In genomic region chr6:30100154-30100553, GRCh38 we compare ENCODE assay signal across 13 cellular contexts. TPM values are rescaled to one million over a fixed set of nuclear protein-coding genes. Genes with fewer than 3 reads are reported as not detected.
DNase-seq lines count a peak whose midpoint lies in the region; ATAC-seq and TF ChIP-seq lines count a peak whose summit lies in the region.
"Had no signal": no experiment of that assay in that cellular context is flagged by ENCODE, and none has a peak within 500 bp of the region (broad histone marks: within the 10 kb centered on the region; RNA-seq: fewer than 3 reads in every experiment).

No MANE protein-coding gene starts in this region.

- no peaks in the 10 kb centered on the region for H3K27me3 ChIP-seq in Peyer's patch
- peaks cover 0 to 59% (median 15%) of the 10 kb centered on the region in 3 donors for H3K27me3 ChIP-seq in psoas muscle (ENCODE audit: insufficient read depth in 3 of 3, low read length in 2 of 3)
- H3K27me3 ChIP-seq: adrenal gland, testis had no signal

- no peaks in the 10 kb centered on the region for H3K36me3 Mint-ChIP-seq in T-helper 1 cell treated with Interleukin-12 subunit alpha and Interleukin-12 subunit beta and Interleukin-4 antibody, amounts not matched to agents 30 μg/mL and 1 μg/mL, for 36 hours (ENCODE audit: low read depth)
- no peaks in the 10 kb centered on the region for H3K36me3 Mint-ChIP-seq in endothelial cell (ENCODE audit: low read depth, unreplicated experiment)
- H3K36me3 Mint-ChIP-seq in activated CD4-positive, alpha-beta memory T cell treated with anti-CD3 and anti-CD28 coated beads for 36 hours = no peaks in the 10 kb centered on the region

- TF ChIP-seq CTCF in Peyer's patch (IDR thresholded peaks at IDR 0.05) = no peak
- TF ChIP-seq CTCF in endothelial cell (IDR thresholded peaks at IDR 0.05; ENCODE audit: unreplicated experiment) = no peak
- no peak for TF ChIP-seq CTCF in psoas muscle (IDR thresholded peaks at IDR 0.05)

- H3K4me3 ChIP-seq in Peyer's patch (peak overlapping the region in 2 of 4 donors; percentile 29 to 48), psoas muscle (peak overlapping the region; percentile 58)

- H3K36me3 ChIP-seq in Peyer's patch (no peaks in the 10 kb centered on the region), psoas muscle (ENCODE audit: insufficient read depth in 1 of 2, low read depth in 1 of 2) (no peaks in the 10 kb centered on the region)
- H3K36me3 ChIP-seq: adrenal gland, neutrophil had no signal

- no peak for ATAC-seq in psoas muscle

- CTCF ChIA-PET in activated CD4-positive, alpha-beta memory T cell treated with anti-CD3 and anti-CD28 coated beads for 36 hours (lab: Charles Lee) = interaction anchor here (1.0 to 1.6 kb wide), 2 partner anchors 31 to 32 kb away, joined by 3 to 4 read pairs; no protein-coding TSS in a partner anchor

- intact Hi-C loops in psoas muscle (cut with DNase I) = loop anchor here in 1 of 2 donors (2.0 to 5.0 kb wide), 2 partner anchors 31 to 72 kb away; no protein-coding TSS in a partner anchor
- intact Hi-C loops in activated CD4-positive, alpha-beta memory T cell treated with anti-CD3 and anti-CD28 coated beads for 36 hours (cut with micrococcal nuclease) = no loop called here

- H3K4me1 ChIP-seq in Peyer's patch = peaks cover 0 to 43% (median 14%) of the 10 kb centered on the region in 4 donors
- peaks cover 24% of the 10 kb centered on the region for H3K4me1 ChIP-seq in psoas muscle

- DNase-seq in T-helper 1 cell (no peak), Peyer's patch (no peak), endothelial cell (ENCODE audit: low spot score) (no peak), psoas muscle (no peak), middle frontal gyrus (ENCODE audit: extremely low spot score, low spot score) (no peak), NCI-H2029 (lab: John Stamatoyannopoulos, UW) (no peak)
- DNase-seq in activated CD4-positive, alpha-beta memory T cell treated with anti-CD3 and anti-CD28 coated beads for 36 hours = no peak
- DNase-seq: 8988T; effector memory CD4-positive, alpha-beta T cell had no signal

- POLR2A ChIA-PET in activated CD4-positive, alpha-beta memory T cell treated with anti-CD3 and anti-CD28 coated beads for 36 hours (lab: Charles Lee) = no interaction called here

- no peaks in the 10 kb centered on the region for H3K9me3 Mint-ChIP-seq in T-helper 1 cell treated with Interleukin-12 subunit alpha and Interleukin-12 subunit beta and Interleukin-4 antibody, amounts not matched to agents 30 μg/mL and 1 μg/mL, for 36 hours
- no peaks in the 10 kb centered on the region for H3K9me3 Mint-ChIP-seq in endothelial cell (ENCODE audit: unreplicated experiment)
- H3K9me3 Mint-ChIP-seq in activated CD4-positive, alpha-beta memory T cell treated with anti-CD3 and anti-CD28 coated beads for 36 hours = no peaks in the 10 kb centered on the region

- H3K27ac Mint-ChIP-seq in T-helper 1 cell treated with Interleukin-12 subunit alpha and Interleukin-12 subunit beta and Interleukin-4 antibody, amounts not matched to agents 30 μg/mL and 1 μg/mL, for 36 hours = no peak overlapping the region
- H3K27ac Mint-ChIP-seq in endothelial cell (ENCODE audit: unreplicated experiment) = peak overlapping the region; percentile 62
- H3K27ac Mint-ChIP-seq in activated CD4-positive, alpha-beta memory T cell treated with anti-CD3 and anti-CD28 coated beads for 36 hours = no peak overlapping the region

- H3K9me3 ChIP-seq in Peyer's patch = no peaks in the 10 kb centered on the region
- no peaks in the 10 kb centered on the region for H3K9me3 ChIP-seq in psoas muscle
- H3K9me3 ChIP-seq: adrenal gland, neutrophil, testis had no signal

- peak overlapping the region; percentile 44 for H3K4me3 Mint-ChIP-seq in T-helper 1 cell treated with Interleukin-12 subunit alpha and Interleukin-12 subunit beta and Interleukin-4 antibody, amounts not matched to agents 30 μg/mL and 1 μg/mL, for 36 hours
- peak overlapping the region; percentile 48 for H3K4me3 Mint-ChIP-seq in endothelial cell (ENCODE audit: unreplicated experiment)
- no peak overlapping the region for H3K4me3 Mint-ChIP-seq in activated CD4-positive, alpha-beta memory T cell treated with anti-CD3 and anti-CD28 coated beads for 36 hours

- H3K4me1 Mint-ChIP-seq in T-helper 1 cell treated with Interleukin-12 subunit alpha and Interleukin-12 subunit beta and Interleukin-4 antibody, amounts not matched to agents 30 μg/mL and 1 μg/mL, for 36 hours (ENCODE audit: low read depth) = peaks cover 40% of the 10 kb centered on the region
- H3K4me1 Mint-ChIP-seq in endothelial cell (ENCODE audit: unreplicated experiment) = peaks cover 58% of the 10 kb centered on the region
- peaks cover 49% of the 10 kb centered on the region for H3K4me1 Mint-ChIP-seq in activated CD4-positive, alpha-beta memory T cell treated with anti-CD3 and anti-CD28 coated beads for 36 hours (ENCODE audit: low read depth)

- peak overlapping the region in 3 of 4 donors; percentile 24 to 89 (median 33) for H3K27ac ChIP-seq in Peyer's patch
- no peak overlapping the region for H3K27ac ChIP-seq in psoas muscle
- H3K27ac ChIP-seq: neutrophil, testis had no signal

- H3K27me3 Mint-ChIP-seq in T-helper 1 cell treated with Interleukin-12 subunit alpha and Interleukin-12 subunit beta and Interleukin-4 antibody, amounts not matched to agents 30 μg/mL and 1 μg/mL, for 36 hours (ENCODE audit: low read depth) = peaks cover 70% of the 10 kb centered on the region
- peaks cover 8% of the 10 kb centered on the region for H3K27me3 Mint-ChIP-seq in endothelial cell (ENCODE audit: unreplicated experiment)
- H3K27me3 Mint-ChIP-seq in activated CD4-positive, alpha-beta memory T cell treated with anti-CD3 and anti-CD28 coated beads for 36 hours = peaks cover 38% of the 10 kb centered on the region

- WGBS in psoas muscle, 3 donors = 28 to 33% (median 32%) methylated on average over 8 of the region's 8 CpGs

- no peak for TF ChIP-seq POLR2A in Peyer's patch (IDR thresholded peaks at IDR 0.05)

RNA-seq across cellular contexts. Expression of gene TRIM31, which starts 12.7 kb away (rescaled TPM):
- 10 to 100 TPM in 3 of 4 donors, 1 to 10 TPM in 1; 9.9 to 56.9 (median 42.0) TPM for total RNA-seq in Peyer's patch
- total RNA-seq in endothelial cell (ENCODE audit: unreplicated experiment) = not detected
- not detected for total RNA-seq in psoas muscle
- polyA plus RNA-seq in psoas muscle = under 1 TPM in 2 of 3 donors, not detected in 1; 0.01 to 0.15 TPM
- total RNA-seq in activated CD4-positive, alpha-beta memory T cell treated with anti-CD3 and anti-CD28 coated beads for 36 hours = not detected

RNA-seq across cellular contexts. Expression of gene RNF39, which starts 24.6 kb away (rescaled TPM):
- total RNA-seq in Peyer's patch = under 1 TPM in 1 of 4 donors, not detected in 3; 0.80 TPM
- total RNA-seq in endothelial cell (ENCODE audit: unreplicated experiment) = not detected
- not detected for total RNA-seq in psoas muscle
- under 1 TPM in 1 of 3 donors, not detected in 2; 0.03 TPM for polyA plus RNA-seq in psoas muscle
- not detected for total RNA-seq in activated CD4-positive, alpha-beta memory T cell treated with anti-CD3 and anti-CD28 coated beads for 36 hours

RNA-seq across cellular contexts. Expression of gene PPP1R11, which starts 33.2 kb away (rescaled TPM):
- total RNA-seq in Peyer's patch = 10 to 100 TPM; 44.6 to 75.7 (median 58.6) TPM
- 39.3 TPM for total RNA-seq in endothelial cell (ENCODE audit: unreplicated experiment)
- total RNA-seq in psoas muscle = 10 to 100 TPM; 31.9 to 48.5 (median 37.8) TPM
- 10 to 100 TPM; 59.4 to 81.2 (median 79.8) TPM for polyA plus RNA-seq in psoas muscle
- 10 to 100 TPM; 51.3 to 55.0 TPM for total RNA-seq in activated CD4-positive, alpha-beta memory T cell treated with anti-CD3 and anti-CD28 coated beads for 36 hours

RNA-seq across cellular contexts. Expression of gene TRIM40, which starts 35.8 kb away (rescaled TPM):
- total RNA-seq in Peyer's patch = 10 to 100 TPM in 3 of 4 donors, not detected in 1; 10.9 to 13.7 (median 12.7) TPM
- total RNA-seq in endothelial cell (ENCODE audit: unreplicated experiment) = not detected
- total RNA-seq in psoas muscle = not detected
- polyA plus RNA-seq in psoas muscle = under 1 TPM in 1 of 3 donors, not detected in 2; 0.03 TPM
- not detected for total RNA-seq in activated CD4-positive, alpha-beta memory T cell treated with anti-CD3 and anti-CD28 coated beads for 36 hours
- total RNA-seq: adrenal gland had no signal

RNA-seq across cellular contexts. Expression of gene POLR1H, which starts 39.1 kb away (rescaled TPM):
- total RNA-seq in Peyer's patch (10 to 100 TPM; 22.8 to 33.8 (median 27.5) TPM), endothelial cell (ENCODE audit: unreplicated experiment) (39.0 TPM), psoas muscle (10 to 100 TPM; 15.4 to 25.9 (median 20.2) TPM)
- polyA plus RNA-seq in psoas muscle = 10 to 100 TPM; 23.7 to 32.9 (median 32.4) TPM
- 10 to 100 TPM; 69.4 to 73.2 TPM for total RNA-seq in activated CD4-positive, alpha-beta memory T cell treated with anti-CD3 and anti-CD28 coated beads for 36 hours

Comparison
In these comparisons a context has a peak if more than half of its experiments do, and no peak if none do; other contexts are left out.
1. RNA of gene TRIM31, which starts 12.7 kb away (total RNA-seq): 9.9 to 56.9 TPM in Peyer's patch; not detected in activated CD4-positive, alpha-beta memory T cell treated with anti-CD3 and anti-CD28 coated beads for 36 hours, not detected in endothelial cell (single experiment) and not detected in psoas muscle; every median in the first group is over 4 times any median in the second.